ENCODE assay signal across 1 cellular context in the genomic region with DNA sequence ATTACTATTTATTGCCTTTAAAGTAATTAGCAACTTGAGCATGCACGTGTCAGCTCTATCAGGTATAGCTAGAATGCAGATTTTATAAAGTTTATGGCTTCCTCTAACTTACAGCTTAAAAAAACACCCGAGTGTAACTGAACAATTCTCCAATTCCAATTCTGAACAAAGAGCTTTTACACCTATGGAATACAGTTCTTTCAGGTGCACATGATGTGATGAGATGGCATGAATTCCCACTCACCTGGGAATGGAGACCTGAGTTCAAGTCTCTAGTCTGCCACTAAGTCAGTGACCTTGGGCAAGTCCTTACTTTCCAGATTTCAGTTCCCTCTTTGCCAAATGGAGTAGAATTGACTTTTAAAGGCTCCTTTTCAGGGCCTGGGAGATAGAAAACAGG.
TF ChIP-seq lines count a peak whose summit lies in the region.

No MANE protein-coding gene starts in this region.

TF ChIP-seq in GM12878, 131 proteins besides CTCF, POLR2A, EP300 and RAD21:
- TF ChIP-seq, protein P1, sequence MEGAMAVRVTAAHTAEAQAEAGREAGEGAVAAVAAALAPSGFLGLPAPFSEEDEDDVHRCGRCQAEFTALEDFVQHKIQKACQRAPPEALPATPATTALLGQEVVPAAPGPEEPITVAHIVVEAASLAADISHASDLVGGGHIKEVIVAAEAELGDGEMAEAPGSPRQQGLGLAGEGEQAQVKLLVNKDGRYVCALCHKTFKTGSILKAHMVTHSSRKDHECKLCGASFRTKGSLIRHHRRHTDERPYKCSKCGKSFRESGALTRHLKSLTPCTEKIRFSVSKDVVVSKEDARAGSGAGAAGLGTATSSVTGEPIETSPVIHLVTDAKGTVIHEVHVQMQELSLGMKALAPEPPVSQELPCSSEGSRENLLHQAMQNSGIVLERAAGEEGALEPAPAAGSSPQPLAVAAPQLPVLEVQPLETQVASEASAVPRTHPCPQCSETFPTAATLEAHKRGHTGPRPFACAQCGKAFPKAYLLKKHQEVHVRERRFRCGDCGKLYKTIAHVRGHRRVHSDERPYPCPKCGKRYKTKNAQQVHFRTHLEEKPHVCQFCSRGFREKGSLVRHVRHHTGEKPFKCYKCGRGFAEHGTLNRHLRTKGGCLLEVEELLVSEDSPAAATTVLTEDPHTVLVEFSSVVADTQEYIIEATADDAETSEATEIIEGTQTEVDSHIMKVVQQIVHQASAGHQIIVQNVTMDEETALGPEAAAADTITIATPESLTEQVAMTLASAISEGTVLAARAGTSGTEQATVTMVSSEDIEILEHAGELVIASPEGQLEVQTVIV (IDR thresholded peaks at IDR 0.05; ENCODE audit: borderline replicate concordance, partially characterized antibody): no peak
- TF ChIP-seq ZBED1 (IDR thresholded peaks at IDR 0.05; ENCODE audit: borderline replicate concordance) (peak; percentile 17; the same call in 1 of the 2 replicates), SPI1 (IDR thresholded peaks at IDR 0.05; ENCODE audit: borderline replicate concordance, insufficient read depth, low read depth, low read length) (peak; percentile 57; the same call in 1 of the 2 replicates), NFIC (IDR thresholded peaks at IDR 0.05; ENCODE audit: low read depth, low read length) (0 out of 2 replicates have a peak, but pooled peaks have one; percentile 6), CREM (IDR thresholded peaks at IDR 0.05; ENCODE audit: low read depth) (no peak), ZZZ3 (IDR thresholded peaks at IDR 0.05; ENCODE audit: control insufficient read depth, insufficient read length, low read depth) (no peak)
